15 cellular contexts compared by ENCODE assay signal in genomic region chr9:129343119-129343696, GRCh38.
DNase-seq lines count a peak whose midpoint lies in the region; ATAC-seq and TF ChIP-seq lines count a peak whose summit lies in the region.
"Had no signal": no experiment of that assay in that cellular context is flagged by ENCODE, and none has a peak within 500 bp of the region (broad histone marks: within the 10 kb centered on the region; RNA-seq: fewer than 3 reads in every experiment).

No MANE protein-coding gene starts in this region.

- TF ChIP-seq POLR2A in upper lobe of left lung (IDR thresholded peaks at IDR 0.05) = no peak

- H3K4me3 ChIP-seq in cardiac muscle cell (no peak overlapping the region), right atrium auricular region (no peak overlapping the region), dorsolateral prefrontal cortex (no peak overlapping the region), muscle layer of duodenum (ENCODE audit: low read depth in 1 of 2, low read length in 2 of 2) (no peak overlapping the region), upper lobe of left lung (no peak overlapping the region), foreskin fibroblast (ENCODE audit: low read depth in 1 of 2, low read length in 2 of 2) (no peak overlapping the region)
- H3K4me3 ChIP-seq: smooth muscle cell had no signal

- ATAC-seq in upper lobe of left lung (ENCODE audit: low FRiP score in 2 of 2) = no peak
- ATAC-seq: stimulated activated naive CD8-positive, alpha-beta T cell treated with anti-CD3 and anti-CD28 coated beads, Interleukin-15, Interleukin-2, amounts not matched to agents 100 U/mL and 50 U/mL, for 24 hours had no signal

- H3K27me3 ChIP-seq in cardiac muscle cell = no peaks in the 10 kb centered on the region
- H3K27me3 ChIP-seq in right atrium auricular region = no peaks in the 10 kb centered on the region
- H3K27me3 ChIP-seq in dorsolateral prefrontal cortex = no peaks in the 10 kb centered on the region
- no peaks in the 10 kb centered on the region for H3K27me3 ChIP-seq in muscle layer of duodenum (ENCODE audit: low read depth, low read length)
- H3K27me3 ChIP-seq in upper lobe of left lung = no peaks in the 10 kb centered on the region

- H3K9me3 ChIP-seq in cardiac muscle cell (ENCODE audit: low read depth) = no peaks in the 10 kb centered on the region
- H3K9me3 ChIP-seq in right atrium auricular region = no peaks in the 10 kb centered on the region
- no peaks in the 10 kb centered on the region for H3K9me3 ChIP-seq in muscle layer of duodenum (ENCODE audit: control insufficient read depth in 1 of 2, low read length in 2 of 2)
- no peaks in the 10 kb centered on the region for H3K9me3 ChIP-seq in upper lobe of left lung

- peak overlapping the region; percentile 56 for H3K27ac ChIP-seq in cardiac muscle cell
- peak overlapping the region in 1 of 2 donors; percentile 62 for H3K27ac ChIP-seq in right atrium auricular region
- H3K27ac ChIP-seq in dorsolateral prefrontal cortex = peak overlapping the region in 53 of 59 donors; percentile 2 to 87 (median 71)
- H3K27ac ChIP-seq in muscle layer of duodenum (ENCODE audit: low read length) = peak overlapping the region; percentile 56
- H3K27ac ChIP-seq in upper lobe of left lung = peak overlapping the region; percentile 73 to 92 (median 81)
- H3K27ac ChIP-seq: KMS-11 had no signal

- no peak for TF ChIP-seq EP300 in upper lobe of left lung (IDR thresholded peaks at IDR 0.05)

- TF ChIP-seq CTCF in cardiac muscle cell (IDR thresholded peaks at IDR 0.05; ENCODE audit: low read depth, low read length) (no peak), right atrium auricular region (IDR thresholded peaks at IDR 0.05) (no peak), dorsolateral prefrontal cortex (IDR thresholded peaks at IDR 0.05 in 54 of 56, conservative IDR thresholded peaks at IDR 0.05 in 2 of 56; ENCODE audit: low read depth in 1 of 56, partially characterized antibody in 56 of 56) (no peak), upper lobe of left lung (IDR thresholded peaks at IDR 0.05) (no peak), foreskin fibroblast (IDR thresholded peaks at IDR 0.05; ENCODE audit: low read depth, low read length) (no peak)

- WGBS in upper lobe of left lung, 2 donors = 95% methylated on average over 10 of the region's 10 CpGs

- intact Hi-C loops in dorsolateral prefrontal cortex (cut with DNase I) = no loop called here

- DNase-seq in cardiac muscle cell (ENCODE audit: low read depth in 1 of 2, low spot score in 1 of 2) (no peak), right atrium auricular region (ENCODE audit: low spot score) (no peak), dorsolateral prefrontal cortex (no peak), upper lobe of left lung (no peak), RPMI8226 (no peak), foreskin fibroblast (no peak)
- no peak for DNase-seq in activated T-cell treated with anti-CD3 and anti-CD28 coated beads, Interleukin-2, amount 50 U/mL, for 48 hours
- DNase-seq: CD4-positive, CD25-positive, alpha-beta regulatory T cell; NCI-H1417 treated with DMSO at 0.1 percent for 48 hours; NCI-H446 treated with DMSO at 0.1 percent for 48 hours; OCI-M1; stimulated activated naive CD8-positive, alpha-beta T cell treated with anti-CD3 and anti-CD28 coated beads, Interleukin-15, Interleukin-2, amounts not matched to agents 100 U/mL and 50 U/mL, for 24 hours had no signal

- H3K36me3 ChIP-seq in cardiac muscle cell (no peaks in the 10 kb centered on the region), right atrium auricular region (no peaks in the 10 kb centered on the region), muscle layer of duodenum (ENCODE audit: control insufficient read depth in 1 of 2, insufficient read depth in 2 of 2, low read length in 2 of 2) (no peaks in the 10 kb centered on the region), upper lobe of left lung (no peaks in the 10 kb centered on the region)

- peaks cover 5% of the 10 kb centered on the region for H3K4me1 ChIP-seq in cardiac muscle cell (ENCODE audit: low read depth)
- H3K4me1 ChIP-seq in right atrium auricular region = peaks cover 0 to 12% of the 10 kb centered on the region in 2 donors
- peaks cover 5 to 9% of the 10 kb centered on the region in 2 donors for H3K4me1 ChIP-seq in muscle layer of duodenum (ENCODE audit: control insufficient read depth in 1 of 2, insufficient read depth in 2 of 2, low read length in 2 of 2)
- H3K4me1 ChIP-seq in upper lobe of left lung = peaks cover 5 to 32% (median 27%) of the 10 kb centered on the region in 4 donors
